ENCODE assay signal across 14 cellular contexts in the genomic region with DNA sequence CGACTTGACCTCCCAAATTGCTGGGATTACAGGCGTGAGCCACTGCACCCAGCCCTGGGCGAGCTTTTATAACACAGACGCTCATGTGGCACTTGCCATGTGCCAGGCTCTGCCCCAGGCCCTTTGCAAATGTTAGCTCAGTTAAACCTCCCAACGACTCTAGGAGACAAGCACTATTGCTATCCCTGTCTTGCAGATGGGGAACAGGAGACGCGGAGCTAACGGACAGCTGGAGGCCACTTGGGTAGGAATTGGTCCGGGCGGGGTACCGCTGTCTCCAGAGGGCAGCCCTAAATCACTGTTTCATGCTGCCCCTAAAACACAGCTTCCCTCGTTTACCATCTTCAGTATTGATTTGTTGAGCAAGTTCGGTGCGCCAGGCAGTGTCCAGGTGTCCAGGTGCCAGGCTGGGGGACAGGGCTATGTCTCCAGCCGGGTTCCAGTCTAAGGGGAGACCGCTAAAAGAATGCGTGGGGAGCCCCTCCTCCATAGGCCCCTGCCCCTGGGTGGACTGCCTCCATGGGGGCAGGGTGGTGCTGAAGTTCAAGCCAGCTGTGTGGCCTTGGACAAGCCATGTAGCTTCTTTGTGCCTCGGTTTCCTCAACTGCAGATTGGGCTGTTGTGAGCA. TPM values are rescaled to one million over a fixed set of nuclear protein-coding genes. Genes with fewer than 3 reads are reported as not detected.
A peak's percentile ranks its signal among the peaks of the same experiment; 100 is the strongest.
DNase-seq lines count a peak whose midpoint lies in the region; ATAC-seq and TF ChIP-seq lines count a peak whose summit lies in the region.
"Had no signal": no experiment of that assay in that cellular context is flagged by ENCODE, and none has a peak within 500 bp of the region (broad histone marks: within the 10 kb centered on the region; RNA-seq: fewer than 3 reads in every experiment).

No MANE protein-coding gene starts in this region.

- H3K27me3 ChIP-seq in osteoblast (ENCODE audit: insufficient read depth, low read length) = peaks cover 2% of the 10 kb centered on the region
- H3K27me3 ChIP-seq: colonic mucosa had no signal

- no peaks in the 10 kb centered on the region for H4K20me1 ChIP-seq in osteoblast (ENCODE audit: insufficient read depth, low read length)

- H3K4me1 Mint-ChIP-seq in activated T-cell treated with anti-CD3 and anti-CD28 coated beads, Interleukin-2, amount 50 U/mL, for 4 hours (ENCODE audit: low read depth) = peaks cover 58% of the 10 kb centered on the region
- peaks cover 32 to 43% of the 10 kb centered on the region in 2 donors for H3K4me1 Mint-ChIP-seq in effector memory CD8-positive, alpha-beta T cell (ENCODE audit: low read depth in 2 of 2)

- 0 out of 2 replicates have a peak overlapping the region, but pooled peaks have one; percentile 34 for H3K27ac ChIP-seq in SK-N-MC
- no peak overlapping the region for H3K27ac ChIP-seq in osteoblast (ENCODE audit: low read depth, low read length)

- ATAC-seq in activated T-cell treated with anti-CD3 and anti-CD28 coated beads, Interleukin-2, amount 50 U/mL, for 4 hours = no peak
- ATAC-seq in effector memory CD8-positive, alpha-beta T cell (replicated peaks) = no peak
- ATAC-seq in GM18502 (IDR thresholded peaks at IDR 0.05; ENCODE audit: poor library complexity, unreplicated experiment) = no peak

- H3K4me3 Mint-ChIP-seq in activated T-cell treated with anti-CD3 and anti-CD28 coated beads, Interleukin-2, amount 50 U/mL, for 4 hours = peak overlapping the region; percentile 79
- H3K4me3 Mint-ChIP-seq in effector memory CD8-positive, alpha-beta T cell = peak overlapping the region; percentile 71 to 73

- no peak overlapping the region for H3K9ac ChIP-seq in SK-N-MC (ENCODE audit: insufficient read length)

- no peaks in the 10 kb centered on the region for H3K27me3 Mint-ChIP-seq in activated T-cell treated with anti-CD3 and anti-CD28 coated beads, Interleukin-2, amount 50 U/mL, for 4 hours (ENCODE audit: low read depth)
- no peaks in the 10 kb centered on the region for H3K27me3 Mint-ChIP-seq in effector memory CD8-positive, alpha-beta T cell

- H3K9me3 Mint-ChIP-seq in activated T-cell treated with anti-CD3 and anti-CD28 coated beads, Interleukin-2, amount 50 U/mL, for 4 hours = no peaks in the 10 kb centered on the region
- no peaks in the 10 kb centered on the region for H3K9me3 Mint-ChIP-seq in effector memory CD8-positive, alpha-beta T cell

- H2AFZ ChIP-seq in osteoblast (ENCODE audit: low read length) = no peak overlapping the region

- no peaks in the 10 kb centered on the region for H3K79me2 ChIP-seq in osteoblast (ENCODE audit: insufficient read depth, low read length)

- peaks cover 9% of the 10 kb centered on the region for H3K4me1 ChIP-seq in osteoblast (ENCODE audit: insufficient read depth, low read length)

- no peak overlapping the region for H3K4me2 ChIP-seq in osteoblast (ENCODE audit: insufficient read depth, low read length)

- H3K27ac Mint-ChIP-seq in effector memory CD8-positive, alpha-beta T cell = no peak overlapping the region

- no peaks in the 10 kb centered on the region for H3K36me3 ChIP-seq in SK-N-MC (ENCODE audit: insufficient read depth, low read length)
- H3K36me3 ChIP-seq in osteoblast (ENCODE audit: insufficient read depth, low read length) = no peaks in the 10 kb centered on the region
- H3K36me3 ChIP-seq: colonic mucosa had no signal

- H3K4me3 ChIP-seq in SK-N-MC = no peak overlapping the region
- H3K4me3 ChIP-seq in osteoblast (ENCODE audit: insufficient read depth, low read length) = no peak overlapping the region

- H3K9me3 ChIP-seq in SK-N-MC (ENCODE audit: low read depth, low read length) (no peaks in the 10 kb centered on the region), osteoblast (ENCODE audit: low read depth, low read length) (no peaks in the 10 kb centered on the region)
- H3K9me3 ChIP-seq: colonic mucosa, mucosa of descending colon had no signal

- no peak for TF ChIP-seq CTCF in osteoblast (IDR thresholded peaks at IDR 0.05; ENCODE audit: extremely low read depth, low read depth, low read length)

- no peak for DNase-seq in activated T-cell treated with anti-CD3 and anti-CD28 coated beads, Interleukin-2, amount 50 U/mL, for 4 hours
- no peak for DNase-seq in activated T-cell treated with anti-CD3 and anti-CD28 coated beads, Interleukin-2, amount 50 U/mL, for 1 hour
- DNase-seq in SK-N-MC (ENCODE audit: low read depth, low spot score) = no peak
- no peak for DNase-seq in effector memory CD8-positive, alpha-beta T cell
- peak; percentile 54 for DNase-seq in osteoblast (ENCODE audit: insufficient read length, low spot score, missing footprints)
- DNase-seq in putamen (ENCODE audit: low spot score) = no peak
- no peak for DNase-seq in germinal center (ENCODE audit: low spot score)

- no peaks in the 10 kb centered on the region for H3K36me3 Mint-ChIP-seq in activated T-cell treated with anti-CD3 and anti-CD28 coated beads, Interleukin-2, amount 50 U/mL, for 4 hours (ENCODE audit: insufficient read depth)
- peaks cover 11% of the 10 kb centered on the region for H3K36me3 Mint-ChIP-seq in effector memory CD8-positive, alpha-beta T cell (ENCODE audit: insufficient read depth)

RNA-seq across cellular contexts. Expression of a gene that starts 23.7 kb away (rescaled TPM):
- not detected for total RNA-seq in activated T-cell treated with anti-CD3 and anti-CD28 coated beads, Interleukin-2, amount 50 U/mL, for 4 hours
- total RNA-seq in osteoblast = not detected in 2 replicates
- total RNA-seq: A673, colonic mucosa, epithelial cell of proximal tubule, glomerular endothelial cell, mucosa of descending colon, pulmonary artery endothelial cell had no signal

RNA-seq across cellular contexts. Expression of a gene that starts 41.1 kb away (rescaled TPM):
- 1 to 10 TPM; 5.4 to 10.0 (median 8.5) TPM for total RNA-seq in activated T-cell treated with anti-CD3 and anti-CD28 coated beads, Interleukin-2, amount 50 U/mL, for 4 hours
- total RNA-seq in osteoblast = 8.0 and 11.5 TPM in 2 replicates
